ENCODE assay signal across 3 cellular contexts in genomic region chr7:49706106-49706505, GRCh38.
"Had no signal": no experiment of that assay in that cellular context is flagged by ENCODE, and none has a peak within 500 bp of the region (broad histone marks: within the 10 kb centered on the region; RNA-seq: fewer than 3 reads in every experiment).

No MANE protein-coding gene starts in this region.

- ATAC-seq: GM12878 had no signal

- H3K4me3 ChIP-seq: GM12878 had no signal

- DNase-seq: GDM1, GF-D8 had no signal
